Comparison of ENCODE assay signal across 13 cellular contexts in genomic region chr19:42412223-42412622, GRCh38. TPM values are rescaled to one million over a fixed set of nuclear protein-coding genes. Genes with fewer than 3 reads are reported as not detected.
DNase-seq lines count a peak whose midpoint lies in the region; ATAC-seq, FAIRE-seq and TF ChIP-seq lines count a peak whose summit lies in the region.
"Had no signal": no experiment of that assay in that cellular context is flagged by ENCODE, and none has a peak within 500 bp of the region (broad histone marks: within the 10 kb centered on the region; RNA-seq: fewer than 3 reads in every experiment).

No MANE protein-coding gene starts in this region.

- no peaks in the 10 kb centered on the region for H3K4me1 ChIP-seq in A549

- H3K4me1 Mint-ChIP-seq in HFFc6 (ENCODE audit: low read depth), result peaks cover 9% of the 10 kb centered on the region
- H3K4me1 Mint-ChIP-seq: activated naive CD4-positive, alpha-beta T cell treated with anti-CD3 and anti-CD28 coated beads, Interleukin-2, amount 50 U/mL, for 24 hours had no signal

- no peak overlapping the region for H3K27ac Mint-ChIP-seq in HFFc6
- H3K27ac Mint-ChIP-seq: activated naive CD4-positive, alpha-beta T cell treated with anti-CD3 and anti-CD28 coated beads, Interleukin-2, amount 50 U/mL, for 24 hours; progenitor cell of endocrine pancreas had no signal

- H3K36me3 Mint-ChIP-seq in HFFc6 (ENCODE audit: low read depth), result peaks cover 7% of the 10 kb centered on the region; the same call in 1 of the 2 replicates

- H3K4me3 ChIP-seq in A549, result no peak overlapping the region

- CTCF ChIA-PET in A549 (lab: Yijun Ruan, JAX), result interaction anchor here (1.1 to 12.2 kb wide), 13 partner anchors 8 to 303 kb away, joined by 3 to 302 read pairs (median 7); partner anchors contain the start of gene LIPE

- 71% methylated on average over 7 of the region's 7 CpGs for WGBS in A549 (ENCODE audit: missing lambda C conversion rate)

- H3K4me3 Mint-ChIP-seq in HFFc6, result no peak overlapping the region
- H3K4me3 Mint-ChIP-seq: activated naive CD4-positive, alpha-beta T cell treated with anti-CD3 and anti-CD28 coated beads, Interleukin-2, amount 50 U/mL, for 24 hours had no signal

- TF ChIP-seq EP300 in A549 (IDR thresholded peaks at IDR 0.05), result no peak

- H3K9me3 ChIP-seq in A549, result no peaks in the 10 kb centered on the region

- H3K27ac ChIP-seq in A549, result no peak overlapping the region
- H3K27ac ChIP-seq: C4-2B had no signal

- POLR2A ChIA-PET in A549 (lab: Yijun Ruan, JAX), result interaction anchor here (1.2 to 1.7 kb wide), 3 partner anchors 11 to 15 kb away, joined by 3 to 7 read pairs (median 4); no protein-coding TSS in a partner anchor

- TF ChIP-seq POLR2A in A549 (IDR thresholded peaks at IDR 0.05; ENCODE audit: low read length), result no peak

- TF ChIP-seq RAD21 in A549 (conservative IDR thresholded peaks at IDR 0.05 in 1 of 2, IDR thresholded peaks at IDR 0.05 in 1 of 2), result no peak

- intact Hi-C loops in posterior vena cava (cut with DNase I), result no loop called here

- TF ChIP-seq CTCF in A549 (IDR thresholded peaks at IDR 0.05) (no peak), HFFc6 (IDR thresholded peaks at IDR 0.05) (no peak)

- ATAC-seq in A549 (peak; percentile 12; a peak in 4 of 6 replicates), left lobe of liver (peak; percentile 27), HG02610 (IDR thresholded peaks at IDR 0.05; ENCODE audit: unreplicated experiment) (no peak), HG02642 (IDR thresholded peaks at IDR 0.05; ENCODE audit: poor library complexity, unreplicated experiment) (no peak)

- no peaks in the 10 kb centered on the region for H3K9me3 Mint-ChIP-seq in HFFc6
- H3K9me3 Mint-ChIP-seq: activated naive CD4-positive, alpha-beta T cell treated with anti-CD3 and anti-CD28 coated beads, Interleukin-2, amount 50 U/mL, for 24 hours had no signal

- H3K4me2 ChIP-seq in A549, result no peak overlapping the region

- FAIRE-seq in A549 (lab: Jason Lieb, UNC), result no peak

- DNase-seq in A549 (ENCODE audit: low read depth in 1 of 2, low spot score in 1 of 2) (no peak), HFFc6 (peak; percentile 19), anterior cingulate cortex (lab: John Stamatoyannopoulos, UW) (peak in 50 of 58 donors; percentile 13 to 91 (median 70)), left lobe of liver (ENCODE audit: low spot score) (no peak), posterior vena cava (ENCODE audit: low spot score) (no peak), NCI-H2081 (lab: John Stamatoyannopoulos, UW) (no peak)
- DNase-seq: effector memory CD4-positive, alpha-beta T cell; Karpas-422 had no signal

- no peaks in the 10 kb centered on the region for H3K27me3 Mint-ChIP-seq in HFFc6 (ENCODE audit: insufficient read depth)
- H3K27me3 Mint-ChIP-seq: activated naive CD4-positive, alpha-beta T cell treated with anti-CD3 and anti-CD28 coated beads, Interleukin-2, amount 50 U/mL, for 24 hours had no signal

TF ChIP-seq in A549, 52 proteins besides CTCF, POLR2A, EP300 and RAD21:
- TF ChIP-seq RARB (CRISPR knock-in tag; IDR thresholded peaks at IDR 0.05), result no peak
- TF ChIP-seq ESRRA (IDR thresholded peaks at IDR 0.05; ENCODE audit: borderline replicate concordance, low read length), result no peak
- no peak for TF ChIP-seq BHLHE40 (IDR thresholded peaks at IDR 0.05; ENCODE audit: low read depth, low read length)
- no peak for TF ChIP-seq REST (IDR thresholded peaks at IDR 0.05)
- no peak for TF ChIP-seq NFE2L2 (conservative IDR thresholded peaks at IDR 0.05; ENCODE audit: low read length)
- no peak for TF ChIP-seq JUN (IDR thresholded peaks at IDR 0.05)
- TF ChIP-seq JUNB (IDR thresholded peaks at IDR 0.05), result no peak
- no peak for TF ChIP-seq ELK1 (IDR thresholded peaks at IDR 0.05; ENCODE audit: low read depth, low read length)
- TF ChIP-seq TP53 (CRISPR knock-in tag; IDR thresholded peaks at IDR 0.05), result no peak
- no peak for TF ChIP-seq KDM1A (IDR thresholded peaks at IDR 0.05; ENCODE audit: low read depth)
- TF ChIP-seq CHD2 (IDR thresholded peaks at IDR 0.05; ENCODE audit: low read length, partially characterized antibody), result no peak
- TF ChIP-seq HOXB5 (CRISPR knock-in tag; IDR thresholded peaks at IDR 0.05), result no peak
- TF ChIP-seq HMGXB4 (CRISPR knock-in tag; IDR thresholded peaks at IDR 0.05; ENCODE audit: borderline replicate concordance), result no peak

RNA-seq across cellular contexts. Expression of gene LIPE, which starts 15.0 kb away (rescaled TPM):
- polyA plus RNA-seq in A549 (2011; rRNA removed) (1.6 and 2.6 TPM in 2 replicates), A549 (2017; fragmentation: RNase III; extraction: RNeasy Plus Mini Kit Qiagen cat#74134 plus additional on column Dnase treatment) (2.5 to 3.2 TPM (median 2.7 TPM) in 3 replicates)
- polyA plus RNA-seq in A549 (2012; cell fraction: cytosol; rRNA removed), result 4.3 and 6.6 TPM in 2 replicates
- polyA plus RNA-seq in A549 (2012; cell fraction: nucleus; rRNA removed), result 8.5 and 10.1 TPM in 2 replicates
- 2.3 and 3.4 TPM in 2 replicates for polyA minus RNA-seq in A549 (2011; rRNA and poly(A)+ RNA removed)
- total RNA-seq in HFFc6 (2021; fragmentation: NEBNext Ultra II Directional; extraction: Animal tissue kit (Norgen Biotek cat#: 25700)), result 1 to 10 TPM; 4.7 to 9.2 (median 7.1) TPM
- total RNA-seq in left lobe of liver (0.83 TPM), posterior vena cava (1 to 10 TPM; 4.4 to 6.7 TPM)

RNA-seq across cellular contexts. Expression of gene CNFN, which starts 22.1 kb away (rescaled TPM):
- polyA plus RNA-seq in A549 (2011; rRNA removed) (5.1 and 11.9 TPM in 2 replicates), A549 (2017; fragmentation: RNase III; extraction: RNeasy Plus Mini Kit Qiagen cat#74134 plus additional on column Dnase treatment) (33.2 to 44.6 TPM (median 33.6 TPM) in 3 replicates)
- 39.9 and 41.0 TPM in 2 replicates for polyA plus RNA-seq in A549 (2012; cell fraction: cytosol; rRNA removed)
- polyA plus RNA-seq in A549 (2012; cell fraction: nucleus; rRNA removed), result 23.1 and 33.3 TPM in 2 replicates
- polyA minus RNA-seq in A549 (2011; rRNA and poly(A)+ RNA removed), result 1.4 and 5.2 TPM in 2 replicates
- total RNA-seq in HFFc6 (2021; fragmentation: NEBNext Ultra II Directional; extraction: Animal tissue kit (Norgen Biotek cat#: 25700)), result under 1 TPM; 0.48 to 0.80 (median 0.68) TPM
- total RNA-seq in left lobe of liver (not detected), posterior vena cava (under 1 TPM; 0.52 to 0.88 TPM)

RNA-seq across cellular contexts. Expression of gene CXCL17, which starts 30.5 kb away (rescaled TPM):
- polyA plus RNA-seq in A549 (2011; rRNA removed) (0.13 and 0.14 TPM in 2 replicates), A549 (2017; fragmentation: RNase III; extraction: RNeasy Plus Mini Kit Qiagen cat#74134 plus additional on column Dnase treatment) (not detected in 3 replicates)
- 0.08 and 0.09 TPM in 2 replicates for polyA plus RNA-seq in A549 (2012; cell fraction: cytosol; rRNA removed)
- polyA plus RNA-seq in A549 (2012; cell fraction: nucleus; rRNA removed), result not detected in 2 replicates
- not detected in 2 replicates for polyA minus RNA-seq in A549 (2011; rRNA and poly(A)+ RNA removed)
- total RNA-seq in HFFc6 (2021; fragmentation: NEBNext Ultra II Directional; extraction: Animal tissue kit (Norgen Biotek cat#: 25700)), result not detected
- total RNA-seq in left lobe of liver (not detected), posterior vena cava (not detected)

Comparison
In these comparisons a context has a peak if more than half of its experiments do, and no peak if none do; other contexts are left out.
1. ATAC-seq: peak in A549 (2 of 2) and left lobe of liver (single experiment); none in HG02610 (single experiment) and HG02642 (single experiment).
2. DNase-seq: peak in HFFc6 (single experiment) and anterior cingulate cortex (50 of 58); none in A549 (0 of 2), left lobe of liver (single experiment), posterior vena cava (single experiment) and NCI-H2081 (0 of 2).